13 cellular contexts compared by ENCODE assay signal in genomic region chr3:57559526-57559925, GRCh38. TPM values are rescaled to one million over a fixed set of nuclear protein-coding genes. Genes with fewer than 3 reads are reported as not detected.
DNase-seq lines count a peak whose midpoint lies in the region; ATAC-seq and TF ChIP-seq lines count a peak whose summit lies in the region.
"Had no signal": no experiment of that assay in that cellular context is flagged by ENCODE, and none has a peak within 500 bp of the region (broad histone marks: within the 10 kb centered on the region; RNA-seq: fewer than 3 reads in every experiment).

No MANE protein-coding gene starts in this region.

- H3K36me3 ChIP-seq in A673 (ENCODE audit: insufficient read depth, low read length, poor library complexity, severe bottlenecking) (no peaks in the 10 kb centered on the region), DND-41 (ENCODE audit: insufficient read depth, low read length) (peaks cover 71% of the 10 kb centered on the region)

- POLR2A ChIA-PET in A673 (lab: Charles Lee; ENCODE audit: low non-redundant PET): no interaction called here
- POLR2A ChIA-PET in activated CD4-positive, alpha-beta memory T cell treated with anti-CD3 and anti-CD28 coated beads, Interleukin-2, amount 10 ng/mL, durations not matched to agents 7 days and 5 days (lab: Charles Lee): interaction anchor here (7.6 kb wide), 1 partner anchor 37 kb away, joined by 173 read pairs; the partner anchor contains the start of gene ARF4

- H3K9ac ChIP-seq in DND-41 (ENCODE audit: low read depth, low read length): no peak overlapping the region

- peaks cover 86% of the 10 kb centered on the region for H3K79me2 ChIP-seq in DND-41 (ENCODE audit: insufficient read depth, low read length)

- peaks cover 51% of the 10 kb centered on the region for H3K36me3 Mint-ChIP-seq in activated CD4-positive, alpha-beta memory T cell treated with anti-CD3 and anti-CD28 coated beads, Interleukin-2, amount 10 ng/mL, durations not matched to agents 7 days and 5 days (ENCODE audit: low read depth)

- no peak overlapping the region for H3K27ac ChIP-seq in A673 (ENCODE audit: low read depth, low read length, poor library complexity, severe bottlenecking)
- peak overlapping the region; percentile 7; the same call in 1 of the 2 replicates for H3K27ac ChIP-seq in DND-41 (ENCODE audit: low read length)
- H3K27ac ChIP-seq: stomach had no signal

- BruUV-seq in A673 (replicated peaks; lab: Mats Ljungman, UMichigan): TSS peak; percentile 8

- peaks cover 3% of the 10 kb centered on the region for H3K4me1 ChIP-seq in A673 (ENCODE audit: insufficient read depth, low read length, poor library complexity, severe bottlenecking)
- peaks cover 51% of the 10 kb centered on the region for H3K4me1 ChIP-seq in DND-41 (ENCODE audit: insufficient read depth, low read length)

- no peak overlapping the region for H2AFZ ChIP-seq in DND-41 (ENCODE audit: low read depth, low read length)

- H3K4me3 Mint-ChIP-seq in activated CD4-positive, alpha-beta memory T cell treated with anti-CD3 and anti-CD28 coated beads, Interleukin-2, amount 10 ng/mL, durations not matched to agents 7 days and 5 days: no peak overlapping the region

- no peak for ATAC-seq in DND-41 (ENCODE audit: insufficient read depth, low read depth)
- no peak for ATAC-seq in HG03442 (IDR thresholded peaks at IDR 0.05; ENCODE audit: unreplicated experiment)

- H3K9me3 ChIP-seq in A673 (ENCODE audit: low read depth, low read length, poor library complexity, severe bottlenecking): no peaks in the 10 kb centered on the region
- H3K9me3 ChIP-seq in DND-41 (ENCODE audit: insufficient read depth, low read length, severe bottlenecking): no peaks in the 10 kb centered on the region
- H3K9me3 ChIP-seq: stomach had no signal

- H3K9me3 Mint-ChIP-seq in activated CD4-positive, alpha-beta memory T cell treated with anti-CD3 and anti-CD28 coated beads, Interleukin-2, amount 10 ng/mL, durations not matched to agents 7 days and 5 days: no peaks in the 10 kb centered on the region

- CTCF ChIA-PET in A673 (lab: Charles Lee): no interaction called here
- CTCF ChIA-PET in activated CD4-positive, alpha-beta memory T cell treated with anti-CD3 and anti-CD28 coated beads, Interleukin-2, amount 10 ng/mL, durations not matched to agents 7 days and 5 days (lab: Charles Lee): no interaction called here

- H3K4me3 ChIP-seq in A673 (ENCODE audit: low read depth, low read length, poor library complexity, severe bottlenecking): no peak overlapping the region
- peak overlapping the region in 1 of 2 experiments; percentile 34; a peak in 1 of 4 replicates for H3K4me3 ChIP-seq in DND-41 (ENCODE audit: low read depth in 1 of 2, low read length in 2 of 2)
- H3K4me3 ChIP-seq in fibroblast of pulmonary artery (replicated peaks; ENCODE audit: low read depth, low read length): no peak overlapping the region

- peak overlapping the region; percentile 47 for H3K27ac Mint-ChIP-seq in activated CD4-positive, alpha-beta memory T cell treated with anti-CD3 and anti-CD28 coated beads, Interleukin-2, amount 10 ng/mL, durations not matched to agents 7 days and 5 days

- H3K27me3 Mint-ChIP-seq in activated CD4-positive, alpha-beta memory T cell treated with anti-CD3 and anti-CD28 coated beads, Interleukin-2, amount 10 ng/mL, durations not matched to agents 7 days and 5 days: no peaks in the 10 kb centered on the region

- no peak for TF ChIP-seq CTCF in A673 (conservative IDR thresholded peaks at IDR 0.05; ENCODE audit: low read depth, low read length)
- no peak for TF ChIP-seq CTCF in DND-41 (IDR thresholded peaks at IDR 0.05; ENCODE audit: borderline replicate concordance, extremely low read depth, low read length, poor library complexity, severe bottlenecking)
- no peak for TF ChIP-seq CTCF in fibroblast of pulmonary artery (IDR thresholded peaks at IDR 0.05; ENCODE audit: low read length, missing control alignments)

- no peaks in the 10 kb centered on the region for H3K27me3 ChIP-seq in A673 (replicated peaks; ENCODE audit: insufficient read depth, low read depth, low read length, poor library complexity)
- H3K27me3 ChIP-seq in DND-41 (ENCODE audit: insufficient read depth, low read length, poor library complexity): no peaks in the 10 kb centered on the region
- H3K27me3 ChIP-seq: stomach had no signal

- DNase-seq in A673 (ENCODE audit: low spot score) (peak; percentile 2), DND-41 (no peak), fibroblast of pulmonary artery (ENCODE audit: low read depth) (peak; percentile 46), iPS-NIHi11 (ENCODE audit: low spot score) (no peak), DMS114 treated with DMSO at 0.1 percent for 48 hours (lab: John Stamatoyannopoulos, UW; ENCODE audit: unreplicated experiment) (no peak), NCI-H1105 treated with DMSO at 0.1 percent for 48 hours (lab: John Stamatoyannopoulos, UW) (no peak)
- no peak for DNase-seq in activated CD4-positive, alpha-beta memory T cell treated with anti-CD3 and anti-CD28 coated beads, Interleukin-2, amount 10 ng/mL, durations not matched to agents 7 days and 5 days
- DNase-seq: activated naive CD4-positive, alpha-beta T cell treated with Interleukin-2 at 50 U/mL for 16 hours; Calu3; kidney; NCI-H1694 treated with DMSO at 0.1 percent for 48 hours; stomach had no signal

- intact Hi-C loops in A673 (cut with micrococcal nuclease; ENCODE audit: unreplicated experiment): no loop called here

- peaks cover 46% of the 10 kb centered on the region for H3K4me1 Mint-ChIP-seq in activated CD4-positive, alpha-beta memory T cell treated with anti-CD3 and anti-CD28 coated beads, Interleukin-2, amount 10 ng/mL, durations not matched to agents 7 days and 5 days

- peaks cover 40% of the 10 kb centered on the region for H4K20me1 ChIP-seq in DND-41 (ENCODE audit: insufficient read depth, low read length)

- H3K4me2 ChIP-seq in DND-41 (ENCODE audit: insufficient read depth, low read length): peak overlapping the region; percentile 93

RNA-seq across cellular contexts. Expression of gene PDE12, which starts 3.5 kb away (rescaled TPM):
- 12.2 and 15.3 TPM in 2 replicates for total RNA-seq in A673 (2021)
- total RNA-seq in activated CD4-positive, alpha-beta memory T cell treated with anti-CD3 and anti-CD28 coated beads, Interleukin-2, amount 10 ng/mL, durations not matched to agents 7 days and 5 days: 10 to 100 TPM; 25.9 to 27.7 TPM

RNA-seq across cellular contexts. Expression of gene DNAH12, which starts 15.4 kb away (rescaled TPM):
- not detected in 2 replicates for total RNA-seq in A673 (2021)
- total RNA-seq in activated CD4-positive, alpha-beta memory T cell treated with anti-CD3 and anti-CD28 coated beads, Interleukin-2, amount 10 ng/mL, durations not matched to agents 7 days and 5 days: under 1 TPM; 0.03 to 0.05 TPM

RNA-seq across cellular contexts. Expression of gene ARF4, which starts 37.6 kb away (rescaled TPM):
- total RNA-seq in A673 (2021): 70.8 and 82.2 TPM in 2 replicates
- 10 to 100 TPM; 64.9 to 68.9 TPM for total RNA-seq in activated CD4-positive, alpha-beta memory T cell treated with anti-CD3 and anti-CD28 coated beads, Interleukin-2, amount 10 ng/mL, durations not matched to agents 7 days and 5 days

Comparison
In these comparisons a context has a peak if more than half of its experiments do, and no peak if none do; other contexts are left out.
1. DNase-seq: peak in A673 (single experiment) and fibroblast of pulmonary artery (single experiment); none in DND-41 (single experiment), activated CD4-positive, alpha-beta memory T cell treated with anti-CD3 and anti-CD28 coated beads, Interleukin-2, amount 10 ng/mL, durations not matched to agents 7 days and 5 days (single experiment), iPS-NIHi11 (single experiment), DMS114 treated with DMSO at 0.1 percent for 48 hours (single experiment) and NCI-H1105 treated with DMSO at 0.1 percent for 48 hours (single experiment).